ENCODE assay signal across 10 cellular contexts in genomic region chr1:224617410-224618361, GRCh38. TPM values are rescaled to one million over a fixed set of nuclear protein-coding genes. Genes with fewer than 3 reads are reported as not detected.
DNase-seq lines count a peak whose midpoint lies in the region; ATAC-seq and TF ChIP-seq lines count a peak whose summit lies in the region.
"Had no signal": no experiment of that assay in that cellular context is flagged by ENCODE, and none has a peak within 500 bp of the region (broad histone marks: within the 10 kb centered on the region; RNA-seq: fewer than 3 reads in every experiment).

No MANE protein-coding gene starts in this region.

- H3K27me3 Mint-ChIP-seq in endothelial cell (ENCODE audit: unreplicated experiment) = peaks cover 22% of the 10 kb centered on the region
- H3K27me3 Mint-ChIP-seq in progenitor cell of endocrine pancreas = peaks cover 71% of the 10 kb centered on the region

- H3K4me1 Mint-ChIP-seq in endothelial cell (ENCODE audit: unreplicated experiment) = peaks cover 10% of the 10 kb centered on the region
- H3K4me1 Mint-ChIP-seq in progenitor cell of endocrine pancreas (ENCODE audit: low read depth) = peaks cover 12% of the 10 kb centered on the region

- peak overlapping the region; percentile 79 for H3K4me2 ChIP-seq in DND-41 (ENCODE audit: insufficient read depth, low read length)

- no peak for DNase-seq in DND-41
- no peak for DNase-seq in RWPE2 (ENCODE audit: low spot score)
- no peak for DNase-seq in endothelial cell (ENCODE audit: low spot score)
- no peak for DNase-seq in progenitor cell of endocrine pancreas (ENCODE audit: low spot score, unreplicated experiment)
- no peak for DNase-seq in HCEC 1CT
- DNase-seq: activated effector memory CD4-positive, alpha-beta T cell treated with Interleukin-2 at 50 U/mL for 16 hours had no signal

- ATAC-seq in DND-41 (ENCODE audit: insufficient read depth, low read depth) (no peak), RWPE2 (ENCODE audit: low read depth) (no peak), HG03135 (IDR thresholded peaks at IDR 0.05; ENCODE audit: unreplicated experiment) (no peak), HG03025 (IDR thresholded peaks at IDR 0.05; ENCODE audit: low FRiP score, unreplicated experiment) (no peak)
- ATAC-seq: GM12878, HCT116 had no signal

- H3K79me2 ChIP-seq in DND-41 (ENCODE audit: insufficient read depth, low read length) = peaks cover 45% of the 10 kb centered on the region

- peaks cover 16% of the 10 kb centered on the region for H4K20me1 ChIP-seq in DND-41 (ENCODE audit: insufficient read depth, low read length)

- H3K4me3 ChIP-seq in DND-41 (ENCODE audit: low read depth in 1 of 2, low read length in 2 of 2) (peak overlapping the region; percentile 58 to 81; a peak in 3 of 4 replicates), RWPE2 (ENCODE audit: severe bottlenecking) (peak overlapping the region; percentile 39)
- H3K4me3 ChIP-seq: GM12878 had no signal

- no peak for TF ChIP-seq CTCF in DND-41 (IDR thresholded peaks at IDR 0.05; ENCODE audit: borderline replicate concordance, extremely low read depth, low read length, poor library complexity, severe bottlenecking)
- TF ChIP-seq CTCF in RWPE2 (IDR thresholded peaks at IDR 0.05; ENCODE audit: poor library complexity, severe bottlenecking) = no peak
- TF ChIP-seq CTCF in endothelial cell (IDR thresholded peaks at IDR 0.05; ENCODE audit: unreplicated experiment) = no peak
- TF ChIP-seq CTCF in progenitor cell of endocrine pancreas (IDR thresholded peaks at IDR 0.05; ENCODE audit: unreplicated experiment) = no peak

- H3K4me3 Mint-ChIP-seq in endothelial cell (ENCODE audit: unreplicated experiment) = peak overlapping the region; percentile 71
- peak overlapping the region; percentile 20 for H3K4me3 Mint-ChIP-seq in progenitor cell of endocrine pancreas (ENCODE audit: low read depth)

- H3K4me1 ChIP-seq in DND-41 (ENCODE audit: insufficient read depth, low read length) = peaks cover 68% of the 10 kb centered on the region
- no peaks in the 10 kb centered on the region for H3K4me1 ChIP-seq in RWPE2 (ENCODE audit: insufficient read depth, poor library complexity, severe bottlenecking)

- H3K27ac Mint-ChIP-seq in endothelial cell (ENCODE audit: unreplicated experiment) (no peak overlapping the region), progenitor cell of endocrine pancreas (no peak overlapping the region)

- peaks cover 7% of the 10 kb centered on the region for H3K9me3 Mint-ChIP-seq in endothelial cell (ENCODE audit: unreplicated experiment)
- peaks cover 7% of the 10 kb centered on the region for H3K9me3 Mint-ChIP-seq in progenitor cell of endocrine pancreas (ENCODE audit: low read depth)

- H3K36me3 Mint-ChIP-seq in endothelial cell (ENCODE audit: low read depth, unreplicated experiment) (peaks cover 8% of the 10 kb centered on the region), progenitor cell of endocrine pancreas (ENCODE audit: insufficient read depth) (peaks cover 3% of the 10 kb centered on the region)

- peaks cover 18% of the 10 kb centered on the region for H3K27me3 ChIP-seq in DND-41 (ENCODE audit: insufficient read depth, low read length, poor library complexity)
- H3K27me3 ChIP-seq in RWPE2 (ENCODE audit: insufficient read depth, poor library complexity, severe bottlenecking) = peaks cover 26% of the 10 kb centered on the region

- H3K36me3 ChIP-seq in DND-41 (ENCODE audit: insufficient read depth, low read length) (peaks cover 5% of the 10 kb centered on the region), RWPE2 (ENCODE audit: low read depth) (no peaks in the 10 kb centered on the region)

- H3K9ac ChIP-seq in DND-41 (ENCODE audit: low read depth, low read length) = peak overlapping the region; percentile 83

- H2AFZ ChIP-seq in DND-41 (ENCODE audit: low read depth, low read length) = 0 out of 2 replicates have a peak overlapping the region, but pooled peaks have one; percentile 71

- H3K27ac ChIP-seq in DND-41 (ENCODE audit: low read length) (peak overlapping the region; percentile 46; the same call in 1 of the 2 replicates), RWPE2 (ENCODE audit: poor library complexity, severe bottlenecking) (no peak overlapping the region)

- H3K9me3 ChIP-seq in DND-41 (ENCODE audit: insufficient read depth, low read length, severe bottlenecking) = peaks cover 4% of the 10 kb centered on the region
- no peaks in the 10 kb centered on the region for H3K9me3 ChIP-seq in RWPE2 (ENCODE audit: severe bottlenecking)

RNA-seq across cellular contexts. Expression of gene CNIH3, which starts 1.6 kb away (rescaled TPM):
- total RNA-seq in endothelial cell (ENCODE audit: unreplicated experiment) = 4.7 TPM
- 3.2 and 3.7 TPM in 2 replicates for total RNA-seq in progenitor cell of endocrine pancreas
